Comparison of ENCODE assay signal across 29 cellular contexts in the genomic region with DNA sequence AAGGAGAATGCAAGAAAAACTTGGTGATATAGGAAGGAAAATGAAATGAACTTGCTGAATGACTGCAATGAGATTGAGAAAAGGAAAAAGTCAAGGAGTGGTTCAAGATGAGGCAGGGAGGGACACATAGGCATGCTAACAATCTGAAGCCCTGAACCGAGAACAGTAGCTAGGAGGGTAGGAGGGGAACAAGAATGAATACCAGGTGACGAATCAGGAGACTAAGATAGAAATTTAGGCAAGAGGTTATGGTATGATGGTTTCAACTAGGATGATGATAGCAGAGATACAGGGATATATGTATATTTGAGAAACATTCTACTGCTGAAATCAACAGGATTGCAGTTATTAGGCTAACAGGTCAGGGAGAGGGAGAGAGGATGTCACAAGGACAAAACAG.
"Had no signal": no experiment of that assay in that cellular context is flagged by ENCODE, and none has a peak within 500 bp of the region (broad histone marks: within the 10 kb centered on the region; RNA-seq: fewer than 3 reads in every experiment).

No MANE protein-coding gene starts in this region.

- H3K4me2 ChIP-seq: hepatocyte, smooth muscle cell had no signal

- FAIRE-seq: colon, endothelial cell of umbilical vein, kidney, pancreas had no signal

- H3K4me1 ChIP-seq: heart left ventricle, left lung, pancreas, right lobe of liver, suprapubic skin, transverse colon had no signal

- H3K27ac Mint-ChIP-seq: mesothelial cell of epicardium; naive thymus-derived CD4-positive, alpha-beta T cell; nephron; stimulated activated naive CD8-positive, alpha-beta T cell treated with anti-CD3 and anti-CD28 coated beads, Interleukin-15, amount 100 ng/mL, for 72 hours had no signal

- H3K4me3 Mint-ChIP-seq: mesothelial cell of epicardium; nephron; stimulated activated naive CD8-positive, alpha-beta T cell treated with anti-CD3 and anti-CD28 coated beads, Interleukin-15, amount 100 ng/mL, for 72 hours had no signal

- H3K9me3 ChIP-seq: esophagus muscularis mucosa, gastroesophageal sphincter, heart left ventricle, left lung, mucosa of descending colon, pancreas, right lobe of liver, suprapubic skin, transverse colon had no signal

- H3K27me3 ChIP-seq: dorsolateral prefrontal cortex, esophagus muscularis mucosa, foreskin keratinocyte, gastroesophageal sphincter, heart left ventricle, hepatocyte, left lung, pancreas, right lobe of liver, suprapubic skin, transverse colon had no signal

- H3K79me2 ChIP-seq: hepatocyte had no signal

- ATAC-seq: foreskin keratinocyte; gastroesophageal sphincter; heart left ventricle; left lung; mucosa of descending colon; naive thymus-derived CD4-positive, alpha-beta T cell; pancreas; stimulated activated naive CD8-positive, alpha-beta T cell treated with anti-CD3 and anti-CD28 coated beads, Interleukin-15, amount 100 ng/mL, for 72 hours had no signal

- H2AFZ ChIP-seq: hepatocyte had no signal

- H3K27me3 Mint-ChIP-seq: naive thymus-derived CD4-positive, alpha-beta T cell; stimulated activated naive CD8-positive, alpha-beta T cell treated with anti-CD3 and anti-CD28 coated beads, Interleukin-15, amount 100 ng/mL, for 72 hours had no signal

- H3K27ac ChIP-seq: dorsolateral prefrontal cortex, esophagus muscularis mucosa, foreskin keratinocyte, gastroesophageal sphincter, heart left ventricle, hepatocyte, left lung, pancreas, right lobe of liver, suprapubic skin, transverse colon had no signal

- DNase-seq: dorsolateral prefrontal cortex; effector memory CD4-positive, alpha-beta T cell; foreskin keratinocyte; heart left ventricle; kidney; left lung; mesenchymal stem cell; mucosa of descending colon; naive thymus-derived CD4-positive, alpha-beta T cell; nucleus accumbens; pancreas; retina; right lobe of liver; stimulated activated CD4-positive, alpha-beta T cell treated with anti-CD3 and anti-CD28 coated beads, Interleukin-12 subunit alpha, Interleukin-12 subunit beta, amount 100 ng/mL, for 4 hours; stimulated activated CD4-positive, alpha-beta T cell treated with anti-CD3 and anti-CD28 coated beads, Interleukin-1b, Interleukin-23, amount 100 ng/mL, for 48 hours; stimulated activated CD4-positive, alpha-beta T cell treated with anti-CD3 and anti-CD28 coated beads, Interleukin-4, amount 100 ng/mL, for 1 hour; stimulated activated CD8-positive, alpha-beta memory T cell treated with anti-CD3 and anti-CD28 coated beads, Interleukin-4, amount 100 ng/mL, for 48 hours; stimulated activated naive CD4-positive, alpha-beta T cell; stimulated activated naive CD8-positive, alpha-beta T cell treated with anti-CD3 and anti-CD28 coated beads, Interleukin-15, amount 100 ng/mL, for 72 hours; transverse colon had no signal

- H3K9me3 Mint-ChIP-seq: mesothelial cell of epicardium, nephron had no signal

- H3K36me3 ChIP-seq: esophagus muscularis mucosa, gastroesophageal sphincter, heart left ventricle, left lung, pancreas, right lobe of liver, suprapubic skin, transverse colon had no signal

- H3K4me3 ChIP-seq: dorsolateral prefrontal cortex, esophagus muscularis mucosa, gastroesophageal sphincter, heart left ventricle, hepatocyte, left lung, mucosa of descending colon, pancreas, right lobe of liver, smooth muscle cell, suprapubic skin, transverse colon had no signal
